Comparison of ENCODE assay signal across 15 cellular contexts in the genomic region with DNA sequence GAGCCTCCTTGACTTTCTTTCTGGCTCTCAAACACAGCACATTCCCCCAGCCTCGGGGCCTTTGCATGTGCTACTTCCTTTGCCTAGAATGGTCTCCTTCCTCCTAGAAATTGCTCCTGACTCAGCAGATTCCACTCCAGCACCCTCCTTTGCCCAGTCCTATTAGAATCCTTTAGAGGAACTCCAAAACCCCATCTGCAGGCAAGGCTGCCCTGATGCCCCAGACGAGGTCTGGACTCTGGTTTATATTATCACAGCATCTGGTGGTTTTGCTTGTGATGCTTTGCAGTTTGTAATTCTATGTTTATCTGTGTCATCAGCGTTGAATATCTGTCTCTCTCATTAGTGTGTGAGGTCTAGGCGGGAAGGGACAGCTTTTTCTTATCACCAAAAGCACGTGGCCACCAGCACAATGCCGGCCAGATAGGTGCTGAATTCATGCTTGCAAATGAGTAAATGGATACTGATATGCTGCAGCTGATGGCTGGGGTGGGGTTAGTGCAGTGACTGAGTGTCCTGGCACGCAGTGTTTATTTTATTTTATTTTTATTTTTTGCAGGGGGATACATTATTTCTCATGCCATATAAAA. TPM values are rescaled to one million over a fixed set of nuclear protein-coding genes. Genes with fewer than 3 reads are reported as not detected.
DNase-seq lines count a peak whose midpoint lies in the region; ATAC-seq and TF ChIP-seq lines count a peak whose summit lies in the region.
"Had no signal": no experiment of that assay in that cellular context is flagged by ENCODE, and none has a peak within 500 bp of the region (broad histone marks: within the 10 kb centered on the region; RNA-seq: fewer than 3 reads in every experiment).

No MANE protein-coding gene starts in this region.

- H3K4me1 Mint-ChIP-seq in GM23338: no peaks in the 10 kb centered on the region
- H3K4me1 Mint-ChIP-seq: IgD-negative memory B cell, neural crest cell had no signal

- no peak for ATAC-seq in GM23338
- ATAC-seq in left lobe of liver: peak; percentile 43

- H3K27me3 ChIP-seq in GM23338 (ENCODE audit: insufficient read depth): no peaks in the 10 kb centered on the region
- H3K27me3 ChIP-seq in stomach: no peaks in the 10 kb centered on the region
- H3K27me3 ChIP-seq: colonic mucosa had no signal

- H3K27me3 Mint-ChIP-seq in GM23338 (ENCODE audit: insufficient read depth, low read depth, poor library complexity): peaks cover 1% of the 10 kb centered on the region

- no peaks in the 10 kb centered on the region for H3K79me2 ChIP-seq in GM23338 (replicated peaks; ENCODE audit: insufficient read depth)

- H3K27ac Mint-ChIP-seq in GM23338: no peak overlapping the region

- no peaks in the 10 kb centered on the region for H3F3A ChIP-seq in GM23338 (replicated peaks; ENCODE audit: low read depth)

- H3K36me3 ChIP-seq in GM23338 (ENCODE audit: insufficient read depth) (no peaks in the 10 kb centered on the region), stomach (no peaks in the 10 kb centered on the region)
- H3K36me3 ChIP-seq: colonic mucosa had no signal

- H3K9me2 ChIP-seq in GM23338 (ENCODE audit: insufficient read depth): no peaks in the 10 kb centered on the region

- no peak overlapping the region for H3K4me3 ChIP-seq in GM23338
- H3K4me3 ChIP-seq in coronary artery: no peak overlapping the region
- H3K4me3 ChIP-seq in stomach: no peak overlapping the region
- H3K4me3 ChIP-seq: colonic mucosa had no signal

- no peak for TF ChIP-seq POLR2A in stomach (IDR thresholded peaks at IDR 0.05)

- no peaks in the 10 kb centered on the region for H4K20me1 ChIP-seq in GM23338 (replicated peaks; ENCODE audit: insufficient read depth)

- peak overlapping the region; percentile 80; the same call in 1 of the 2 replicates for H2AFZ ChIP-seq in GM23338

- no peak overlapping the region for H3K4me3 Mint-ChIP-seq in GM23338
- H3K4me3 Mint-ChIP-seq: IgD-negative memory B cell, neural crest cell had no signal

- TF ChIP-seq CTCF in GM23338 (conservative IDR thresholded peaks at IDR 0.05; ENCODE audit: low read depth in 2 of 2): no peak
- no peak for TF ChIP-seq CTCF in coronary artery (IDR thresholded peaks at IDR 0.05)
- no peak for TF ChIP-seq CTCF in stomach (IDR thresholded peaks at IDR 0.05)

- DNase-seq in GM23338 (ENCODE audit: low spot score): no peak
- DNase-seq in coronary artery (ENCODE audit: low spot score): no peak
- DNase-seq in left lobe of liver (ENCODE audit: low spot score): no peak
- no peak for DNase-seq in stomach
- DNase-seq in inferior parietal cortex (ENCODE audit: extremely low spot score): no peak
- DNase-seq in stimulated activated CD8-positive, alpha-beta memory T cell treated with anti-CD3 and anti-CD28 coated beads, Interleukin-4, amount 100 ng/mL, for 48 hours: no peak
- no peak for DNase-seq in activated CD4-positive, alpha-beta T cell treated with anti-CD3 and anti-CD28 coated beads for 48 hours
- no peak for DNase-seq in NCI-H524 treated with DMSO at 0.1 percent for 48 hours (lab: John Stamatoyannopoulos, UW)
- DNase-seq: colonic mucosa; DMS153; NCI-H2029 treated with DMSO at 0.1 percent for 48 hours; stimulated activated CD4-positive, alpha-beta T cell treated with anti-CD3 and anti-CD28 coated beads, Interleukin-2, amount 100 ng/mL, for 24 hours had no signal

- H3K4me2 ChIP-seq in GM23338: no peak overlapping the region

- H3K9me3 ChIP-seq in stomach: no peaks in the 10 kb centered on the region
- H3K9me3 ChIP-seq: colonic mucosa had no signal

- H3K27ac ChIP-seq in GM23338 (ENCODE audit: low read depth) (no peak overlapping the region), coronary artery (peak overlapping the region; percentile 64 to 77), stomach (peak overlapping the region; percentile 27 to 50 (median 35))
- H3K27ac ChIP-seq: colonic mucosa, VCaP had no signal

- no peaks in the 10 kb centered on the region for H3K36me3 Mint-ChIP-seq in GM23338 (ENCODE audit: low read depth)
- H3K36me3 Mint-ChIP-seq: IgD-negative memory B cell had no signal

- intact Hi-C loops in stomach (cut with DNase I; ENCODE audit: low total_unique reads): no loop called here

- no peak for TF ChIP-seq EP300 in stomach (IDR thresholded peaks at IDR 0.05)

- H3K9me3 Mint-ChIP-seq in GM23338: no peaks in the 10 kb centered on the region
- H3K9me3 Mint-ChIP-seq: IgD-negative memory B cell had no signal

- WGBS in stomach, 5 donors: 26 to 37% (median 28%) methylated on average over 7 of the region's 7 CpGs

- H3K4me1 ChIP-seq in GM23338 (ENCODE audit: insufficient read depth) (no peaks in the 10 kb centered on the region), stomach (peaks cover 7 to 20% (median 13%) of the 10 kb centered on the region in 4 donors)
- H3K4me1 ChIP-seq: colonic mucosa had no signal

TF ChIP-seq in GM23338, 12 proteins besides CTCF, POLR2A, EP300 and RAD21:
- no peak for TF ChIP-seq EZH2phosphoT487 (IDR thresholded peaks at IDR 0.05; ENCODE audit: unreplicated experiment)

RNA-seq across cellular contexts. Expression of a gene that starts 30.0 kb away (rescaled TPM):
- 3.7 and 6.1 TPM in 2 replicates for total RNA-seq in GM23338 (2014; rRNA removed; shearing (Covaris generic))
- 5.0 TPM in 2 replicates for polyA plus RNA-seq in GM23338 (2016; fragmentation: Nextera tagmentation; extraction: Ambion mirVana)
- total RNA-seq in left lobe of liver: 75.9 TPM
- total RNA-seq in stomach: 100 to 1,000 TPM in 1 of 5 donors, 10 to 100 TPM in 2, 1 to 10 TPM in 2; 3.6 to 115 (median 17.8) TPM
- polyA plus RNA-seq in stomach: 10 to 100 TPM in 2 of 3 donors, 1 to 10 TPM in 1; 6.1 to 18.8 (median 10.8) TPM
